ENCODE assay signal across 9 cellular contexts in the genomic region with DNA sequence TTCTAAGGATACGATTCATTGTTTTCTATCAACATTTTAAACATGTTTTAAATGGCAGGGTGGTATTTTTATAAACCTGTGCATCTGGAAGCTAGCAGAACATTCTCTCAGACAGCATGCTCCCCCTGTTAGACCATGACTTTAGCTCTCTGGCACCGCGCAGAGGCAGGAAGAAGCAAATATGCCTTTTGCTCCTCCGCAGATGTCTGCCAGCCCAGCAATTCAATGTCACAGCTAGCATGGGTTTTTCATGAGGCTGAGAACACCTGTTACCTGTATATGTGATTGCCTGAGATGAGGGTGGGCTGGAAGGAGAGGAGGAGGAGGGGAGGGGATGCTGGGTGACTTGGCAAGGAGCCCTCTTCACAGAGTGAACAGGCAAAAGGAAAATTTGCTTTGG. TPM values are rescaled to one million over a fixed set of nuclear protein-coding genes. Genes with fewer than 3 reads are reported as not detected.
DNase-seq lines count a peak whose midpoint lies in the region; ATAC-seq, FAIRE-seq and TF ChIP-seq lines count a peak whose summit lies in the region.
"Had no signal": no experiment of that assay in that cellular context is flagged by ENCODE, and none has a peak within 500 bp of the region (broad histone marks: within the 10 kb centered on the region; RNA-seq: fewer than 3 reads in every experiment).

No MANE protein-coding gene starts in this region.

- H3K4me1 ChIP-seq in kidney (ENCODE audit: control insufficient read depth in 1 of 2, insufficient read depth in 1 of 2, low read depth in 1 of 2, low read length in 2 of 2) (peaks cover 4 to 24% of the 10 kb centered on the region in 2 donors), testis (peaks cover 41% of the 10 kb centered on the region)

- no peaks in the 10 kb centered on the region for H3K27me3 ChIP-seq in testis

- DNase-seq in DMS114 treated with DMSO at 0.1 percent for 48 hours (lab: John Stamatoyannopoulos, UW; ENCODE audit: unreplicated experiment) (peak; percentile 36), NCI-H1105 (lab: John Stamatoyannopoulos, UW) (peak; percentile 91), anterior cingulate cortex (lab: John Stamatoyannopoulos, UW) (peak in 53 of 58 donors; percentile 4 to 85 (median 63)), kidney (peak; percentile 70), testis (peak; percentile 83), KG1 (lab: John Stamatoyannopoulos, UW) (no peak)

- ATAC-seq in GM18909 (IDR thresholded peaks at IDR 0.05; ENCODE audit: poor library complexity, unreplicated experiment), result no peak
- ATAC-seq in GM19467 (IDR thresholded peaks at IDR 0.05; ENCODE audit: unreplicated experiment), result no peak

- FAIRE-seq in kidney (lab: Jason Lieb, UNC), result no peak

- H3K9me3 ChIP-seq in kidney (ENCODE audit: control insufficient read depth in 1 of 2, low read length in 2 of 2), result no peaks in the 10 kb centered on the region
- H3K9me3 ChIP-seq in testis, result no peaks in the 10 kb centered on the region

- WGBS in testis, 2 donors, result 31 to 52% methylated on average over 4 of the region's 4 CpGs

- intact Hi-C loops in kidney (cut with DNase I), result no loop called here
- intact Hi-C loops in testis (cut with DNase I; ENCODE audit: low total_unique reads), result loop anchor here (5.0 kb wide), 1 partner anchor 212 kb away; no protein-coding TSS in a partner anchor

- H3K4me3 ChIP-seq in kidney (ENCODE audit: low read length in 2 of 2) (no peak overlapping the region), testis (no peak overlapping the region)

- no peak overlapping the region for H3K9ac ChIP-seq in kidney (ENCODE audit: low read length in 2 of 2)

- no peak for TF ChIP-seq POLR2A in testis (IDR thresholded peaks at IDR 0.05)

- H3K27ac ChIP-seq in kidney (ENCODE audit: low read depth in 2 of 2, low read length in 2 of 2), result no peak overlapping the region
- H3K27ac ChIP-seq in testis, result peak overlapping the region; percentile 36 to 68

- peaks cover 35 to 43% of the 10 kb centered on the region in 2 donors for H3K36me3 ChIP-seq in kidney (ENCODE audit: control insufficient read depth in 1 of 2, insufficient read depth in 2 of 2, low read length in 2 of 2)
- H3K36me3 ChIP-seq in testis (ENCODE audit: low read depth, missing control alignments), result no peaks in the 10 kb centered on the region

- TF ChIP-seq CTCF in kidney (IDR thresholded peaks at IDR 0.05; ENCODE audit: borderline replicate concordance, extremely low read depth, insufficient read depth) (peak; percentile 44), testis (IDR thresholded peaks at IDR 0.05) (peak; percentile 49 to 69 (median 59))

RNA-seq across cellular contexts. Expression of a gene that starts 6.7 kb away (rescaled TPM):
- total RNA-seq in kidney, result 194 TPM
- polyA plus RNA-seq in kidney (ENCODE audit: insufficient read depth, low read depth, low replicate concordance), result 202 TPM
- total RNA-seq in testis, result 100 to 1,000 TPM; 227 to 316 TPM
- 157 TPM for polyA plus RNA-seq in testis (ENCODE audit: insufficient read depth, low read depth, low replicate concordance)

RNA-seq across cellular contexts. Expression of a gene that starts 24.8 kb away (rescaled TPM):
- 1.7 TPM for total RNA-seq in kidney
- 3.5 TPM for polyA plus RNA-seq in kidney (ENCODE audit: insufficient read depth, low read depth, low replicate concordance)
- total RNA-seq in testis, result 10 to 100 TPM in 1 of 2 donors, 1 to 10 TPM in 1; 9.8 to 24.7 TPM
- polyA plus RNA-seq in testis (ENCODE audit: insufficient read depth, low read depth, low replicate concordance), result 79.3 TPM
- total RNA-seq: M059J had no signal

RNA-seq across cellular contexts. Expression of a gene that starts 26.1 kb away (rescaled TPM):
- total RNA-seq in kidney (49.5 TPM), testis (10 to 100 TPM in 1 of 2 donors, 1 to 10 TPM in 1; 7.0 to 16.0 TPM)
- polyA plus RNA-seq in kidney (ENCODE audit: insufficient read depth, low read depth, low replicate concordance) (0.97 TPM), testis (ENCODE audit: insufficient read depth, low read depth, low replicate concordance) (5.8 TPM)
- total RNA-seq: M059J had no signal

Comparison
In these comparisons a context has a peak if more than half of its experiments do, and no peak if none do; other contexts are left out.
1. H3K27ac ChIP-seq: peak in testis (2 of 2); none in kidney (0 of 2).